13 cellular contexts compared by ENCODE assay signal in genomic region chr14:54818201-54819133, GRCh38.
A peak's percentile ranks its signal among the peaks of the same experiment; 100 is the strongest.
DNase-seq lines count a peak whose midpoint lies in the region; ATAC-seq and TF ChIP-seq lines count a peak whose summit lies in the region.
"Had no signal": no experiment of that assay in that cellular context is flagged by ENCODE, and none has a peak within 500 bp of the region (broad histone marks: within the 10 kb centered on the region; RNA-seq: fewer than 3 reads in every experiment).

No MANE protein-coding gene starts in this region.

- no peak for ATAC-seq in activated CD8-positive, alpha-beta T cell treated with anti-CD3 and anti-CD28 coated beads for 36 hours
- ATAC-seq: left ventricle myocardium superior had no signal

- no peaks in the 10 kb centered on the region for H3K36me3 Mint-ChIP-seq in mesothelial cell of epicardium
- no peaks in the 10 kb centered on the region for H3K36me3 Mint-ChIP-seq in activated CD8-positive, alpha-beta T cell treated with anti-CD3 and anti-CD28 coated beads for 36 hours (ENCODE audit: low read depth)

- CTCF ChIA-PET in activated CD8-positive, alpha-beta T cell treated with anti-CD3 and anti-CD28 coated beads for 36 hours (lab: Charles Lee) = interaction anchor here (1.1 to 5.6 kb wide), 5 partner anchors 11 to 170 kb away, joined by 3 to 29 read pairs (median 4); no protein-coding TSS in a partner anchor

- intact Hi-C loops in activated CD8-positive, alpha-beta T cell treated with anti-CD3 and anti-CD28 coated beads for 36 hours (cut with micrococcal nuclease) = no loop called here

- DNase-seq in DMS 273 treated with DMSO at 0.1 percent for 48 hours (lab: John Stamatoyannopoulos, UW) = peak; percentile 60
- DNase-seq in NCI-H128 (lab: John Stamatoyannopoulos, UW; ENCODE audit: unreplicated experiment) = peak; percentile 69
- DNase-seq in amniotic epithelial cell (ENCODE audit: low read depth) = peak; percentile 93
- no peak for DNase-seq in mesothelial cell of epicardium (ENCODE audit: low spot score in 2 of 2, unreplicated experiment in 2 of 2)
- no peak for DNase-seq in CD1c-positive myeloid dendritic cell (ENCODE audit: extremely low spot score)
- no peak for DNase-seq in stimulated activated CD4-positive, alpha-beta T cell treated with anti-CD3 and anti-CD28 coated beads, Interleukin-4, amount 100 ng/mL, for 24 hours
- no peak for DNase-seq in erythroblast (lab: John Stamatoyannopoulos, UW)
- DNase-seq in activated CD8-positive, alpha-beta T cell treated with anti-CD3 and anti-CD28 coated beads for 36 hours = no peak
- DNase-seq: activated CD4-positive, alpha-beta T cell treated with anti-CD3 and anti-CD28 coated beads for 1 hour; GDM1; left ventricle myocardium superior; NCI-H187 had no signal

- H3K4me3 Mint-ChIP-seq in mesothelial cell of epicardium = no peak overlapping the region
- no peak overlapping the region for H3K4me3 Mint-ChIP-seq in activated CD8-positive, alpha-beta T cell treated with anti-CD3 and anti-CD28 coated beads for 36 hours
- H3K4me3 Mint-ChIP-seq: central memory CD8-positive, alpha-beta T cell had no signal

- no peak for TF ChIP-seq CTCF in mesothelial cell of epicardium (IDR thresholded peaks at IDR 0.05; ENCODE audit: unreplicated experiment)
- no peak for TF ChIP-seq CTCF in activated CD8-positive, alpha-beta T cell treated with anti-CD3 and anti-CD28 coated beads for 36 hours (IDR thresholded peaks at IDR 0.05)

- TF ChIP-seq POLR2A in erythroblast (IDR thresholded peaks at IDR 0.05; ENCODE audit: low read length) = no peak

- peak overlapping the region; percentile 63 for H3K27ac Mint-ChIP-seq in mesothelial cell of epicardium
- no peak overlapping the region for H3K27ac Mint-ChIP-seq in activated CD8-positive, alpha-beta T cell treated with anti-CD3 and anti-CD28 coated beads for 36 hours

- H3K4me1 Mint-ChIP-seq in mesothelial cell of epicardium = peaks cover 16% of the 10 kb centered on the region
- H3K4me1 Mint-ChIP-seq in activated CD8-positive, alpha-beta T cell treated with anti-CD3 and anti-CD28 coated beads for 36 hours (ENCODE audit: low read depth) = no peaks in the 10 kb centered on the region

- H3K27me3 Mint-ChIP-seq in mesothelial cell of epicardium (ENCODE audit: low read depth) = no peaks in the 10 kb centered on the region
- H3K27me3 Mint-ChIP-seq in activated CD8-positive, alpha-beta T cell treated with anti-CD3 and anti-CD28 coated beads for 36 hours = peaks cover 2% of the 10 kb centered on the region

- peaks cover 4% of the 10 kb centered on the region for H3K9me3 Mint-ChIP-seq in mesothelial cell of epicardium
- peaks cover 5% of the 10 kb centered on the region for H3K9me3 Mint-ChIP-seq in activated CD8-positive, alpha-beta T cell treated with anti-CD3 and anti-CD28 coated beads for 36 hours
- H3K9me3 Mint-ChIP-seq: central memory CD8-positive, alpha-beta T cell had no signal

- POLR2A ChIA-PET in activated CD8-positive, alpha-beta T cell treated with anti-CD3 and anti-CD28 coated beads for 36 hours (lab: Charles Lee) = interaction anchor here (1.3 kb wide), 1 partner anchor 10 kb away, joined by 3 read pairs; no protein-coding TSS in a partner anchor

Comparison
In these comparisons a context has a peak if more than half of its experiments do, and no peak if none do; other contexts are left out.
1. DNase-seq: peak in DMS 273 treated with DMSO at 0.1 percent for 48 hours (single experiment), NCI-H128 (single experiment) and amniotic epithelial cell (single experiment); none in mesothelial cell of epicardium (0 of 2), CD1c-positive myeloid dendritic cell (single experiment), stimulated activated CD4-positive, alpha-beta T cell treated with anti-CD3 and anti-CD28 coated beads, Interleukin-4, amount 100 ng/mL, for 24 hours (single experiment), erythroblast (0 of 2) and activated CD8-positive, alpha-beta T cell treated with anti-CD3 and anti-CD28 coated beads for 36 hours (single experiment).